22 cellular contexts compared by ENCODE assay signal in genomic region chr18:4260107-4260506, GRCh38.
DNase-seq lines count a peak whose midpoint lies in the region; ATAC-seq and TF ChIP-seq lines count a peak whose summit lies in the region.
"Had no signal": no experiment of that assay in that cellular context is flagged by ENCODE, and none has a peak within 500 bp of the region (broad histone marks: within the 10 kb centered on the region; RNA-seq: fewer than 3 reads in every experiment).

No MANE protein-coding gene starts in this region.

- peak overlapping the region; percentile 64 for H3K27ac Mint-ChIP-seq in activated CD8-positive, alpha-beta memory T cell treated with anti-CD3 and anti-CD28 coated beads, Interleukin-2, amount 10 ng/mL, durations not matched to agents 7 days and 5 days
- H3K27ac Mint-ChIP-seq in T-cell, result no peak overlapping the region
- H3K27ac Mint-ChIP-seq: CD8-positive, alpha-beta memory T cell had no signal

- no peak for ATAC-seq in activated CD8-positive, alpha-beta memory T cell treated with anti-CD3 and anti-CD28 coated beads, Interleukin-2, amount 10 ng/mL, durations not matched to agents 7 days and 5 days
- peak; percentile 43 for ATAC-seq in GM18907 (IDR thresholded peaks at IDR 0.05; ENCODE audit: unreplicated experiment)
- ATAC-seq in HG02798 (IDR thresholded peaks at IDR 0.05; ENCODE audit: poor library complexity, unreplicated experiment), result peak; percentile 44
- no peak for ATAC-seq in SK-N-SH treated with all-trans-retinoic acid at 6 μM for 48 hours
- no peak for ATAC-seq in T-cell (replicated peaks in 1 of 4)

- POLR2A ChIA-PET in T-cell (lab: Charles Lee), result no interaction called here

- peaks cover 1% of the 10 kb centered on the region for H3K36me3 Mint-ChIP-seq in activated CD8-positive, alpha-beta memory T cell treated with anti-CD3 and anti-CD28 coated beads, Interleukin-2, amount 10 ng/mL, durations not matched to agents 7 days and 5 days
- no peaks in the 10 kb centered on the region for H3K36me3 Mint-ChIP-seq in T-cell
- H3K36me3 Mint-ChIP-seq: CD8-positive, alpha-beta memory T cell had no signal

- CTCF ChIA-PET in activated CD8-positive, alpha-beta memory T cell treated with anti-CD3 and anti-CD28 coated beads, Interleukin-2, amount 10 ng/mL, durations not matched to agents 7 days and 5 days (lab: Charles Lee), result no interaction called here
- CTCF ChIA-PET in T-cell (lab: Charles Lee), result no interaction called here

- no peaks in the 10 kb centered on the region for H3K27me3 Mint-ChIP-seq in activated CD8-positive, alpha-beta memory T cell treated with anti-CD3 and anti-CD28 coated beads, Interleukin-2, amount 10 ng/mL, durations not matched to agents 7 days and 5 days
- H3K27me3 Mint-ChIP-seq in T-cell, result no peaks in the 10 kb centered on the region
- H3K27me3 Mint-ChIP-seq: CD8-positive, alpha-beta memory T cell had no signal

- H3K9me3 Mint-ChIP-seq in activated CD8-positive, alpha-beta memory T cell treated with anti-CD3 and anti-CD28 coated beads, Interleukin-2, amount 10 ng/mL, durations not matched to agents 7 days and 5 days (ENCODE audit: low read depth), result peaks cover 2% of the 10 kb centered on the region
- no peaks in the 10 kb centered on the region for H3K9me3 Mint-ChIP-seq in T-cell

- peaks cover 4% of the 10 kb centered on the region for H3K4me1 Mint-ChIP-seq in activated CD8-positive, alpha-beta memory T cell treated with anti-CD3 and anti-CD28 coated beads, Interleukin-2, amount 10 ng/mL, durations not matched to agents 7 days and 5 days
- no peaks in the 10 kb centered on the region for H3K4me1 Mint-ChIP-seq in T-cell
- H3K4me1 Mint-ChIP-seq: CD8-positive, alpha-beta memory T cell had no signal

- no peak overlapping the region for H3K4me3 Mint-ChIP-seq in activated CD8-positive, alpha-beta memory T cell treated with anti-CD3 and anti-CD28 coated beads, Interleukin-2, amount 10 ng/mL, durations not matched to agents 7 days and 5 days
- no peak overlapping the region for H3K4me3 Mint-ChIP-seq in T-cell
- H3K4me3 Mint-ChIP-seq: CD8-positive, alpha-beta memory T cell had no signal

- no peak for DNase-seq in activated CD8-positive, alpha-beta memory T cell treated with anti-CD3 and anti-CD28 coated beads, Interleukin-2, amount 10 ng/mL, durations not matched to agents 7 days and 5 days
- DNase-seq in activated CD8-positive, alpha-beta memory T cell treated with anti-CD3 and anti-CD28 coated beads, Interleukin-2, amount 50 U/mL, for 48 hours, result no peak
- DNase-seq in T-cell, result no peak
- DNase-seq in NCI-H2196 (lab: John Stamatoyannopoulos, UW; ENCODE audit: unreplicated experiment), result no peak
- DNase-seq: AML-193; C1 segment of cervical spinal cord; Calu3; CD8-positive, alpha-beta memory T cell; DMS153; H7; IMR-90; NCI-H1092 treated with DMSO at 0.1 percent for 48 hours; NCI-H1436 treated with DMSO at 0.1 percent for 48 hours; NCI-H1930; NCI-H2227 treated with DMSO at 0.1 percent for 48 hours; NCI-H510A; NCI-H748 treated with DMSO at 0.1 percent for 48 hours; SIG-M5; T-helper 9 cell had no signal

TF ChIP-seq in SK-N-SH treated with all-trans-retinoic acid at 6 μM for 48 hours, 23 proteins besides CTCF, POLR2A, EP300 and RAD21:
- TF ChIP-seq POU6F1 (CRISPR knock-in tag; IDR thresholded peaks at IDR 0.05; ENCODE audit: borderline replicate concordance, low read depth), result no peak

Comparison
In these comparisons a context has a peak if more than half of its experiments do, and no peak if none do; other contexts are left out.
1. ATAC-seq: peak in GM18907 (single experiment) and HG02798 (single experiment); none in activated CD8-positive, alpha-beta memory T cell treated with anti-CD3 and anti-CD28 coated beads, Interleukin-2, amount 10 ng/mL, durations not matched to agents 7 days and 5 days (single experiment), SK-N-SH treated with all-trans-retinoic acid at 6 μM for 48 hours (single experiment) and T-cell (0 of 4).